ENCODE assay signal across 35 cellular contexts in the genomic region with DNA sequence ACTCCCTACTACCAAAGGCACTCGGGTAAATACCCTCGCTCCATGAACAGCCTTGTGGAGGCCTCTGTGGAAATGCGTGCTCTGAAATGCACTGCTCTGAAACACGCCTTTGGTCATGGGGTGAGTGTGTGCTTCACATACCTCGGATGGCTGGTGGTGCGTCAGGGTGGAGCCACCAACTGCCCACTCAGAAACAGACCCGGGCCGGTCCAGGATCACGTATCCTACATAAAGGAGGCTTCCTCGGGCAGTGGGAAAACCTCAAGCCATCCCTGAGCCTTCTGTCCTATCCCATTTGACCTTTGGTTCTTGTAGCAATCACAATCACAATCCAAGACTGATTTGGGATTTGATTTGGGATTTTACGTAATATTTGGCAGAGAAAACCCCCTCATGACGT.
"Had no signal": no experiment of that assay in that cellular context is flagged by ENCODE, and none has a peak within 500 bp of the region (broad histone marks: within the 10 kb centered on the region; RNA-seq: fewer than 3 reads in every experiment).

No MANE protein-coding gene starts in this region.

- H3K4me1 Mint-ChIP-seq: activated B cell treated with CpG ODN at 0.5 μM for 24 hours; activated CD4-positive, alpha-beta memory T cell treated with anti-CD3 and anti-CD28 coated beads, Interleukin-2, amount 10 ng/mL, durations not matched to agents 7 days and 5 days; activated CD4-positive, alpha-beta T cell treated with anti-CD3 and anti-CD28 coated beads, Interleukin-2, amount 10 ng/mL, durations not matched to agents 7 days and 5 days; activated CD8-positive, alpha-beta memory T cell treated with anti-CD3 and anti-CD28 coated beads, Interleukin-2, amount 10 ng/mL, durations not matched to agents 7 days and 5 days; activated naive CD4-positive, alpha-beta T cell treated with anti-CD3 and anti-CD28 coated beads, Interleukin-2, amount 10 ng/mL, durations not matched to agents 7 days and 5 days; activated naive CD4-positive, alpha-beta T cell treated with anti-CD3 and anti-CD28 coated beads, Interleukin-2, amount 50 U/mL, for 24 hours; activated naive CD8-positive, alpha-beta T cell treated with anti-CD3 and anti-CD28 coated beads, Interleukin-2, amount 10 ng/mL, durations not matched to agents 7 days and 5 days; activated naive CD8-positive, alpha-beta T cell treated with anti-CD3 and anti-CD28 coated beads, Interleukin-2, amount 50 U/mL, for 24 hours; central memory CD8-positive, alpha-beta T cell had no signal

- H3K27ac Mint-ChIP-seq: activated B cell treated with CpG ODN at 0.5 μM for 24 hours; activated CD4-positive, alpha-beta memory T cell treated with anti-CD3 and anti-CD28 coated beads, Interleukin-2, amount 10 ng/mL, durations not matched to agents 7 days and 5 days; activated CD4-positive, alpha-beta T cell treated with anti-CD3 and anti-CD28 coated beads, Interleukin-2, amount 10 ng/mL, durations not matched to agents 7 days and 5 days; activated CD8-positive, alpha-beta memory T cell treated with anti-CD3 and anti-CD28 coated beads, Interleukin-2, amount 10 ng/mL, durations not matched to agents 7 days and 5 days; activated CD8-positive, alpha-beta T cell treated with anti-CD3 and anti-CD28 coated beads, Interleukin-2, amount 10 ng/mL, durations not matched to agents 7 days and 5 days; activated naive CD4-positive, alpha-beta T cell treated with anti-CD3 and anti-CD28 coated beads, Interleukin-2, amount 10 ng/mL, durations not matched to agents 7 days and 5 days; activated naive CD4-positive, alpha-beta T cell treated with anti-CD3 and anti-CD28 coated beads, Interleukin-2, amount 50 U/mL, for 24 hours; activated naive CD8-positive, alpha-beta T cell; activated naive CD8-positive, alpha-beta T cell treated with anti-CD3 and anti-CD28 coated beads, Interleukin-2, amount 10 ng/mL, durations not matched to agents 7 days and 5 days; activated naive CD8-positive, alpha-beta T cell treated with anti-CD3 and anti-CD28 coated beads, Interleukin-2, amount 50 U/mL, for 24 hours; activated T-cell treated with anti-CD3 and anti-CD28 coated beads, Interleukin-2, amount 50 U/mL, for 24 hours; activated T-helper 2 cell treated with anti-CD3 and anti-CD28 coated beads, Interferon-gamma antibody, Interleukin-2, Interleukin-4, amounts not matched to agents 10 μg/mL and 5 μg/mL and 100 μg/mL, durations not matched to agents 14 hours and 24 hours and 36 hours; brain; T-helper 1 cell treated with Interleukin-12 subunit alpha and Interleukin-12 subunit beta and Interleukin-4 antibody, amounts not matched to agents 30 μg/mL and 1 μg/mL, for 36 hours; T-helper 2 cell treated with Interferon-gamma antibody and Interleukin-4, amounts not matched to agents 5 μg/mL and 100 μg/mL, for 36 hours had no signal

- H3K36me3 Mint-ChIP-seq: activated CD8-positive, alpha-beta memory T cell treated with anti-CD3 and anti-CD28 coated beads, Interleukin-2, amount 10 ng/mL, durations not matched to agents 7 days and 5 days; activated naive CD4-positive, alpha-beta T cell treated with anti-CD3 and anti-CD28 coated beads, Interleukin-2, amount 10 ng/mL, durations not matched to agents 7 days and 5 days; activated naive CD8-positive, alpha-beta T cell; activated naive CD8-positive, alpha-beta T cell treated with anti-CD3 and anti-CD28 coated beads, Interleukin-2, amount 10 ng/mL, durations not matched to agents 7 days and 5 days had no signal

- H3K9me3 Mint-ChIP-seq: activated B cell treated with CpG ODN at 0.5 μM for 24 hours; activated CD4-positive, alpha-beta memory T cell treated with anti-CD3 and anti-CD28 coated beads, Interleukin-2, amount 10 ng/mL, durations not matched to agents 7 days and 5 days; activated CD4-positive, alpha-beta T cell treated with anti-CD3 and anti-CD28 coated beads, Interleukin-2, amount 10 ng/mL, durations not matched to agents 7 days and 5 days; activated naive CD4-positive, alpha-beta T cell treated with anti-CD3 and anti-CD28 coated beads, Interleukin-2, amount 10 ng/mL, durations not matched to agents 7 days and 5 days; activated naive CD4-positive, alpha-beta T cell treated with anti-CD3 and anti-CD28 coated beads, Interleukin-2, amount 50 U/mL, for 24 hours; activated naive CD8-positive, alpha-beta T cell treated with anti-CD3 and anti-CD28 coated beads, Interleukin-2, amount 10 ng/mL, durations not matched to agents 7 days and 5 days; activated naive CD8-positive, alpha-beta T cell treated with anti-CD3 and anti-CD28 coated beads, Interleukin-2, amount 50 U/mL, for 24 hours; activated T-cell treated with anti-CD3 and anti-CD28 coated beads, Interleukin-2, amount 50 U/mL, for 24 hours; activated T-helper 2 cell treated with anti-CD3 and anti-CD28 coated beads, Interferon-gamma antibody, Interleukin-2, Interleukin-4, amounts not matched to agents 10 μg/mL and 5 μg/mL and 100 μg/mL, durations not matched to agents 14 hours and 24 hours and 36 hours; central memory CD8-positive, alpha-beta T cell; T-helper 1 cell treated with Interleukin-12 subunit alpha and Interleukin-12 subunit beta and Interleukin-4 antibody, amounts not matched to agents 30 μg/mL and 1 μg/mL, for 36 hours; T-helper 2 cell treated with Interferon-gamma antibody and Interleukin-4, amounts not matched to agents 5 μg/mL and 100 μg/mL, for 36 hours had no signal

- H3K4me1 ChIP-seq: ascending aorta had no signal

- DNase-seq: activated B cell treated with CpG ODN at 0.5 μM for 24 hours; activated CD4-positive, alpha-beta memory T cell treated with anti-CD3 and anti-CD28 coated beads, Interleukin-2, amount 10 ng/mL, durations not matched to agents 7 days and 5 days; activated CD4-positive, alpha-beta T cell treated with anti-CD3 and anti-CD28 coated beads for 4 hours; activated CD4-positive, alpha-beta T cell treated with anti-CD3 and anti-CD28 coated beads, Interleukin-2, amount 10 ng/mL, durations not matched to agents 7 days and 5 days; activated CD4-positive, alpha-beta T cell treated with anti-CD3 and anti-CD28 coated beads, Interleukin-2, amount 50 U/mL, for 48 hours; activated CD4-positive, CD25-positive, alpha-beta regulatory T cell treated with anti-CD3 and anti-CD28 coated beads, Interleukin-2, amount 50 U/mL, for 72 hours; activated CD8-positive, alpha-beta memory T cell treated with anti-CD3 and anti-CD28 coated beads for 24 hours; activated CD8-positive, alpha-beta memory T cell treated with anti-CD3 and anti-CD28 coated beads, Interleukin-2, amount 10 ng/mL, durations not matched to agents 7 days and 5 days; activated CD8-positive, alpha-beta memory T cell treated with anti-CD3 and anti-CD28 coated beads, Interleukin-2, amount 50 U/mL, for 48 hours; activated CD8-positive, alpha-beta T cell treated with anti-CD3 and anti-CD28 coated beads, Interleukin-2, amount 10 ng/mL, durations not matched to agents 7 days and 5 days; activated effector memory CD4-positive, alpha-beta T cell treated with Interleukin-2 at 50 U/mL for 16 hours; activated gamma-delta T cell; activated naive CD4-positive, alpha-beta T cell treated with anti-CD3 and anti-CD28 coated beads, Interleukin-2, amount 10 ng/mL, durations not matched to agents 7 days and 5 days; activated naive CD4-positive, alpha-beta T cell treated with Interleukin-2 at 50 U/mL for 16 hours; activated naive CD8-positive, alpha-beta T cell treated with anti-CD3 and anti-CD28 coated beads, Interleukin-2, amount 10 ng/mL, durations not matched to agents 7 days and 5 days; activated naive CD8-positive, alpha-beta T cell treated with anti-CD3 and anti-CD28 coated beads, Interleukin-2, amount 50 U/mL, for 24 hours; activated T-cell treated with anti-CD3 and anti-CD28 coated beads, Interleukin-2, amount 50 U/mL, for 24 hours; activated T-cell treated with anti-CD3 and anti-CD28 coated beads, Interleukin-2, amount 50 U/mL, for 48 hours; amygdala; anterior cingulate cortex; caudate nucleus; cerebellar nuclear complex; T-helper 1 cell; T-helper 2 cell; T-helper 9 cell had no signal

- H3K4me3 ChIP-seq: ascending aorta, cardiac muscle cell had no signal

- H3K36me3 ChIP-seq: ascending aorta, cardiac muscle cell had no signal

- H3K9me3 ChIP-seq: ascending aorta had no signal

- H3K27ac ChIP-seq: ascending aorta, cardiac muscle cell, VCaP had no signal

- H3K4me3 Mint-ChIP-seq: activated B cell treated with CpG ODN at 0.5 μM for 24 hours; activated CD4-positive, alpha-beta memory T cell treated with anti-CD3 and anti-CD28 coated beads, Interleukin-2, amount 10 ng/mL, durations not matched to agents 7 days and 5 days; activated CD4-positive, alpha-beta T cell treated with anti-CD3 and anti-CD28 coated beads, Interleukin-2, amount 10 ng/mL, durations not matched to agents 7 days and 5 days; activated CD8-positive, alpha-beta memory T cell treated with anti-CD3 and anti-CD28 coated beads, Interleukin-2, amount 10 ng/mL, durations not matched to agents 7 days and 5 days; activated CD8-positive, alpha-beta T cell treated with anti-CD3 and anti-CD28 coated beads, Interleukin-2, amount 10 ng/mL, durations not matched to agents 7 days and 5 days; activated naive CD4-positive, alpha-beta T cell treated with anti-CD3 and anti-CD28 coated beads, Interleukin-2, amount 10 ng/mL, durations not matched to agents 7 days and 5 days; activated naive CD4-positive, alpha-beta T cell treated with anti-CD3 and anti-CD28 coated beads, Interleukin-2, amount 50 U/mL, for 24 hours; activated naive CD8-positive, alpha-beta T cell; activated naive CD8-positive, alpha-beta T cell treated with anti-CD3 and anti-CD28 coated beads, Interleukin-2, amount 10 ng/mL, durations not matched to agents 7 days and 5 days; activated naive CD8-positive, alpha-beta T cell treated with anti-CD3 and anti-CD28 coated beads, Interleukin-2, amount 50 U/mL, for 24 hours; activated T-cell treated with anti-CD3 and anti-CD28 coated beads, Interleukin-2, amount 50 U/mL, for 24 hours; brain; central memory CD8-positive, alpha-beta T cell; T-helper 1 cell treated with Interleukin-12 subunit alpha and Interleukin-12 subunit beta and Interleukin-4 antibody, amounts not matched to agents 30 μg/mL and 1 μg/mL, for 36 hours; T-helper 2 cell treated with Interferon-gamma antibody and Interleukin-4, amounts not matched to agents 5 μg/mL and 100 μg/mL, for 36 hours had no signal

- H3K27me3 ChIP-seq: ascending aorta, cardiac muscle cell had no signal

- ATAC-seq: activated CD8-positive, alpha-beta memory T cell treated with anti-CD3 and anti-CD28 coated beads, Interleukin-2, amount 10 ng/mL, durations not matched to agents 7 days and 5 days; activated CD8-positive, alpha-beta T cell treated with anti-CD3 and anti-CD28 coated beads, Interleukin-2, amount 10 ng/mL, durations not matched to agents 7 days and 5 days; activated naive CD8-positive, alpha-beta T cell treated with anti-CD3 and anti-CD28 coated beads, Interleukin-2, amount 50 U/mL, for 24 hours had no signal
